ENCODE assay signal across 9 cellular contexts in the genomic region with DNA sequence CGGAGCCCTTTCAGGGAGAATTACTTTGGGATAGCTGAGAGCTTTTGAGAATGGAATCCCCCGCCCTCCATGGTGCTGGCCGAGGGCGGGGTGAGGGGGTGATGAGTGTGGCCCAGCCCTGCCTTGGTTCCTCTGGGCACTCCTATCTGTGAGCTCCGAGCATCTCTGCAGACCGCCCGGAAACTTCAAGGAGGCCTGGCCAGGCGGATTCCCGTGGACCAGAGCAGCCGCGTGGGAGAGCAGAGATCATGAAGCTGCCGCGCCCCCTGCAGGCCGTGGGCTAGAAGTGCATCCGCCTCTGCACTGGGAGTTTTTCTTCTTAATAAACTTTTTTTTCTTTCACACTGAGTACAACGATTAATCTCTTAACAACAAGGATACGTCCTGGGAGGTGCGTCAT.
DNase-seq lines count a peak whose midpoint lies in the region; FAIRE-seq lines count a peak whose summit lies in the region.
"Had no signal": no experiment of that assay in that cellular context is flagged by ENCODE, and none has a peak within 500 bp of the region (broad histone marks: within the 10 kb centered on the region; RNA-seq: fewer than 3 reads in every experiment).

No MANE protein-coding gene starts in this region.

- no peak overlapping the region for H3K4me3 Mint-ChIP-seq in T-helper 2 cell treated with Interferon-gamma antibody and Interleukin-4, amounts not matched to agents 5 μg/mL and 100 μg/mL, for 36 hours

- no peaks in the 10 kb centered on the region for H3K4me1 ChIP-seq in iPS DF 6.9 (ENCODE audit: control insufficient read depth, insufficient read depth, low read length)

- H3K36me3 ChIP-seq in iPS DF 6.9 (ENCODE audit: control insufficient read depth, insufficient read depth, low read length) = no peaks in the 10 kb centered on the region

- H3K27me3 Mint-ChIP-seq in T-helper 2 cell treated with Interferon-gamma antibody and Interleukin-4, amounts not matched to agents 5 μg/mL and 100 μg/mL, for 36 hours (ENCODE audit: low read depth) = no peaks in the 10 kb centered on the region

- H3K27me3 ChIP-seq in iPS DF 6.9 (ENCODE audit: control insufficient read depth, insufficient read depth, low read length) = no peaks in the 10 kb centered on the region

- DNase-seq in DMS 273 (lab: John Stamatoyannopoulos, UW; ENCODE audit: unreplicated experiment) (peak; percentile 63), DMS 273 treated with DMSO at 0.1 percent for 48 hours (lab: John Stamatoyannopoulos, UW) (no peak), GM19238 (ENCODE audit: insufficient read length, low spot score) (peak; percentile 13), iPS DF 6.9 (ENCODE audit: low read depth, low spot score) (peak; percentile 33), urothelium cell line (ENCODE audit: low spot score) (peak; percentile 72), AG20443 (ENCODE audit: low spot score) (no peak), NCI-H1105 (lab: John Stamatoyannopoulos, UW) (no peak)
- DNase-seq in T-helper 2 cell treated with Interferon-gamma antibody and Interleukin-4, amounts not matched to agents 5 μg/mL and 100 μg/mL, for 36 hours (ENCODE audit: low spot score) = peak; percentile 4

- FAIRE-seq in urothelium cell line (lab: Jason Lieb, UNC) = no peak
- FAIRE-seq: A204.1 had no signal

- no peaks in the 10 kb centered on the region for H3K4me1 Mint-ChIP-seq in T-helper 2 cell treated with Interferon-gamma antibody and Interleukin-4, amounts not matched to agents 5 μg/mL and 100 μg/mL, for 36 hours (ENCODE audit: low read depth)

- no peaks in the 10 kb centered on the region for H3K9me3 ChIP-seq in iPS DF 6.9 (ENCODE audit: control insufficient read depth, insufficient read depth, low read length)

- H3K36me3 Mint-ChIP-seq in T-helper 2 cell treated with Interferon-gamma antibody and Interleukin-4, amounts not matched to agents 5 μg/mL and 100 μg/mL, for 36 hours (ENCODE audit: low read depth) = no peaks in the 10 kb centered on the region

- H3K4me3 ChIP-seq in iPS DF 6.9 (ENCODE audit: low read length) = no peak overlapping the region

- H3K9me3 Mint-ChIP-seq in T-helper 2 cell treated with Interferon-gamma antibody and Interleukin-4, amounts not matched to agents 5 μg/mL and 100 μg/mL, for 36 hours = no peaks in the 10 kb centered on the region

- H3K27ac ChIP-seq in iPS DF 6.9 (ENCODE audit: low read length) = no peak overlapping the region

- WGBS in iPS DF 6.9 (ENCODE audit: insufficient coverage, insufficient read length) = no CpG with 5 or more reads among the region's 18 CpGs

- H3K27ac Mint-ChIP-seq in T-helper 2 cell treated with Interferon-gamma antibody and Interleukin-4, amounts not matched to agents 5 μg/mL and 100 μg/mL, for 36 hours = no peak overlapping the region

Comparison
In these comparisons a context has a peak if more than half of its experiments do, and no peak if none do; other contexts are left out.
1. DNase-seq: peak in DMS 273 (single experiment), GM19238 (single experiment), T-helper 2 cell treated with Interferon-gamma antibody and Interleukin-4, amounts not matched to agents 5 μg/mL and 100 μg/mL, for 36 hours (single experiment), iPS DF 6.9 (single experiment) and urothelium cell line (single experiment); none in DMS 273 treated with DMSO at 0.1 percent for 48 hours (single experiment), AG20443 (single experiment) and NCI-H1105 (single experiment).